In the genomic region with DNA sequence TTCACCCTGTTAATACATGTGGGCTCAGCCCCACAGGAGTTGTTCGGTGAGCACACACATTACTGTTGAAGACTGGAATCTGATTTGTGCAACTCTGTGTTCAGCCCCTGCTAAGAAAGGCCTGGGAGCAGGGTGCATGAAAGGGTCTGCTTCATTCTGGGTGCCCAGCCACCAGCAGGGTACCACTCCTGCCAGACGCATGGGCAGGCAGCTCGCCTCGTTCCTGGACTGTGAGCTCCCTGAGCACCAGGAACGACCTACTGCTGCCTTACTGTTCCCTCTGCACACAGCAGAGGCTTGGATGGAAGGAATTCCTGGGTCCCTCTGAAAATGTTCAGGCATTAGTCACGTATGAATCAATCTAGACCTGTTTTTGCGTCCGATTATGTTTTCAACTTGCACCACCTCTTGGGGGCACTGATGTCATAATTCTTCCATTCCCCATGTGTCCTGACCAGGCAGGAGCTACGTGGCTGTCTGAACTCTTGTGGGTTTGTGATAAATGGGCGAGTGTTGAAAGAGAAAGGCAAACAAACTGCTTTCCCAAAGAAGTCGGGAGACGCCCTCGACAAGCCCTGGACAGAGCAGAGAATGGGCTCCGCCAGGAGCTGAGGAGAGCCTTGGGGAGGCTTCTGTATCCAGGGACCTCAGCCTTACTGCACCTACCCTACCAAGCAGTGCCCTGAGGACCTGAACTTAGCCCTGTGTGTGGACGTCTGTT, we compare ENCODE assay signal across 1 cellular context.
A peak's percentile ranks its signal among the peaks of the same experiment; 100 is the strongest.
TF ChIP-seq lines count a peak whose summit lies in the region.

No MANE protein-coding gene starts in this region.

TF ChIP-seq in K562, 482 proteins besides CTCF, POLR2A, EP300 and RAD21 (continued from another document and continues in another):
- TF ChIP-seq CREB3 (tag; conservative IDR thresholded peaks at IDR 0.05; ENCODE audit: low read depth) (no peak), ZNF12 (CRISPR knock-in tag; IDR thresholded peaks at IDR 0.05) (no peak; the same call in 1 of the 2 replicates), ZNF324 (CRISPR knock-in tag; IDR thresholded peaks at IDR 0.05) (no peak), SAFB2 (IDR thresholded peaks at IDR 0.05; ENCODE audit: borderline replicate concordance, low read depth, low read length, severe bottlenecking) (no peak), STAT6 (CRISPR knock-in tag; IDR thresholded peaks at IDR 0.05) (no peak), CREBBP (IDR thresholded peaks at IDR 0.05; ENCODE audit: low read depth, low read length) (no peak), RCOR1 (IDR thresholded peaks at IDR 0.05; ENCODE audit: borderline replicate concordance in 1 of 2, low read depth in 2 of 2, low read length in 2 of 2) (peak in 1 of 2 experiments; percentile 70; a peak in 2 of 4 replicates), SNIP1 (IDR thresholded peaks at IDR 0.05; ENCODE audit: low read depth) (no peak), NEUROD1 (IDR thresholded peaks at IDR 0.05; ENCODE audit: borderline replicate concordance, low read depth, low read length, partially characterized antibody) (peak; percentile 64), NFE2L1 (tag; IDR thresholded peaks at IDR 0.05; ENCODE audit: borderline replicate concordance, low read depth) (no peak), ZNF583 (CRISPR knock-in tag; IDR thresholded peaks at IDR 0.05) (0 out of 2 replicates have a peak, but pooled peaks have one; percentile 56), PTRF (tag; IDR thresholded peaks at IDR 0.05) (no peak), ZSCAN29 (IDR thresholded peaks at IDR 0.05) (no peak), ZNF197 (CRISPR knock-in tag; IDR thresholded peaks at IDR 0.05; ENCODE audit: low read depth) (no peak), ZNF830 (CRISPR knock-in tag; IDR thresholded peaks at IDR 0.05) (peak; percentile 16; the same call in 1 of the 2 replicates), BCLAF1 (IDR thresholded peaks at IDR 0.05; ENCODE audit: borderline replicate concordance in 1 of 2, control insufficient read depth in 1 of 2, low read depth in 2 of 2, low read length in 1 of 2) (no peak), GABPA (tag; conservative IDR thresholded peaks at IDR 0.05; ENCODE audit: low read depth) (no peak; the same call in 1 of the 2 replicates), PPARD (CRISPR knock-in tag; IDR thresholded peaks at IDR 0.05) (no peak), CBFA2T2 (conservative IDR thresholded peaks at IDR 0.05) (peak; percentile 2; the same call in 1 of the 2 replicates), PHTF2 (CRISPR knock-in tag; IDR thresholded peaks at IDR 0.05) (no peak), LCOR (CRISPR knock-in tag; IDR thresholded peaks at IDR 0.05) (no peak; the same call in 1 of the 2 replicates), HIVEP1 (CRISPR knock-in tag; IDR thresholded peaks at IDR 0.05) (0 out of 2 replicates have a peak, but pooled peaks have one; percentile 20), USF1 (CRISPR knock-in tag; IDR thresholded peaks at IDR 0.05) (peak; percentile 41), SRSF3 (IDR thresholded peaks at IDR 0.05; ENCODE audit: insufficient read depth, low read length) (no peak), CHCHD3 (CRISPR knock-in tag; IDR thresholded peaks at IDR 0.05) (no peak), HMG20A (CRISPR knock-in tag; conservative IDR thresholded peaks at IDR 0.05) (no peak), RBM14 (IDR thresholded peaks at IDR 0.05; ENCODE audit: borderline replicate concordance, insufficient read depth, low read depth, low read length) (no peak), ZNF668 (CRISPR knock-in tag; IDR thresholded peaks at IDR 0.05) (no peak), L3MBTL2 (IDR thresholded peaks at IDR 0.05) (peak; percentile 63; the same call in 1 of the 2 replicates), BDP1 (IDR thresholded peaks at IDR 0.05; ENCODE audit: insufficient read depth, insufficient read length) (no peak), E2F3 (CRISPR knock-in tag; IDR thresholded peaks at IDR 0.05) (0 out of 2 replicates have a peak, but pooled peaks have one; percentile 55), DDX20 (tag; IDR thresholded peaks at IDR 0.05; ENCODE audit: low read depth) (no peak), AFF1 (IDR thresholded peaks at IDR 0.05; ENCODE audit: low read depth in 1 of 2, partially characterized antibody in 2 of 2) (no peak), GTF2E2 (tag; IDR thresholded peaks at IDR 0.05) (no peak), ZNF77 (CRISPR knock-in tag; IDR thresholded peaks at IDR 0.05) (no peak), ZNF217 (CRISPR knock-in tag; IDR thresholded peaks at IDR 0.05) (no peak), ETS2 (tag; IDR thresholded peaks at IDR 0.05; ENCODE audit: borderline replicate concordance, poor library complexity, severe bottlenecking) (no peak), E2F1 (CRISPR knock-in tag; IDR thresholded peaks at IDR 0.05) (no peak), CTBP1 (IDR thresholded peaks at IDR 0.05; ENCODE audit: borderline replicate concordance) (peak; percentile 72), ESRRA (IDR thresholded peaks at IDR 0.05; ENCODE audit: borderline replicate concordance, low read depth) (peak; percentile 92; the same call in 1 of the 2 replicates), ETV5 (CRISPR knock-in tag; IDR thresholded peaks at IDR 0.05; ENCODE audit: low read depth) (no peak; the same call in none of the 2 replicates), ZNF444 (CRISPR knock-in tag; IDR thresholded peaks at IDR 0.05) (no peak)
- TF ChIP-seq, protein P1, sequence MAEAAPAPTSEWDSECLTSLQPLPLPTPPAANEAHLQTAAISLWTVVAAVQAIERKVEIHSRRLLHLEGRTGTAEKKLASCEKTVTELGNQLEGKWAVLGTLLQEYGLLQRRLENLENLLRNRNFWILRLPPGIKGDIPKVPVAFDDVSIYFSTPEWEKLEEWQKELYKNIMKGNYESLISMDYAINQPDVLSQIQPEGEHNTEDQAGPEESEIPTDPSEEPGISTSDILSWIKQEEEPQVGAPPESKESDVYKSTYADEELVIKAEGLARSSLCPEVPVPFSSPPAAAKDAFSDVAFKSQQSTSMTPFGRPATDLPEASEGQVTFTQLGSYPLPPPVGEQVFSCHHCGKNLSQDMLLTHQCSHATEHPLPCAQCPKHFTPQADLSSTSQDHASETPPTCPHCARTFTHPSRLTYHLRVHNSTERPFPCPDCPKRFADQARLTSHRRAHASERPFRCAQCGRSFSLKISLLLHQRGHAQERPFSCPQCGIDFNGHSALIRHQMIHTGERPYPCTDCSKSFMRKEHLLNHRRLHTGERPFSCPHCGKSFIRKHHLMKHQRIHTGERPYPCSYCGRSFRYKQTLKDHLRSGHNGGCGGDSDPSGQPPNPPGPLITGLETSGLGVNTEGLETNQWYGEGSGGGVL (CRISPR knock-in tag; IDR thresholded peaks at IDR 0.05): no peak
- TF ChIP-seq, protein P2, sequence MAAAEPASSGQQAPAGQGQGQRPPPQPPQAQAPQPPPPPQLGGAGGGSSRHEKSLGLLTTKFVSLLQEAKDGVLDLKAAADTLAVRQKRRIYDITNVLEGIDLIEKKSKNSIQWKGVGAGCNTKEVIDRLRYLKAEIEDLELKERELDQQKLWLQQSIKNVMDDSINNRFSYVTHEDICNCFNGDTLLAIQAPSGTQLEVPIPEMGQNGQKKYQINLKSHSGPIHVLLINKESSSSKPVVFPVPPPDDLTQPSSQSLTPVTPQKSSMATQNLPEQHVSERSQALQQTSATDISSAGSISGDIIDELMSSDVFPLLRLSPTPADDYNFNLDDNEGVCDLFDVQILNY (CRISPR knock-in tag; IDR thresholded peaks at IDR 0.05): no peak
- TF ChIP-seq, protein P3, sequence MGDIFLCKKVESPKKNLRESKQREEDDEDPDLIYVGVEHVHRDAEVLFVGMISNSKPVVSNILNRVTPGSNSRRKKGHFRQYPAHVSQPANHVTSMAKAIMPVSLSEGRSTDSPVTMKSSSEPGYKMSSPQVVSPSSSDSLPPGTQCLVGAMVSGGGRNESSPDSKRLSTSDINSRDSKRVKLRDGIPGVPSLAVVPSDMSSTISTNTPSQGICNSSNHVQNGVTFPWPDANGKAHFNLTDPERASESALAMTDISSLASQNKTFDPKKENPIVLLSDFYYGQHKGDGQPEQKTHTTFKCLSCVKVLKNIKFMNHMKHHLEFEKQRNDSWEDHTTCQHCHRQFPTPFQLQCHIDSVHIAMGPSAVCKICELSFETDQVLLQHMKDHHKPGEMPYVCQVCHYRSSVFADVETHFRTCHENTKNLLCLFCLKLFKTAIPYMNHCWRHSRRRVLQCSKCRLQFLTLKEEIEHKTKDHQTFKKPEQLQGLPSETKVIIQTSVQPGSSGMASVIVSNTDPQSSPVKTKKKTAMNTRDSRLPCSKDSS (IDR thresholded peaks at IDR 0.05; ENCODE audit: low read depth, partially characterized antibody): no peak
